8 cellular contexts compared by ENCODE assay signal in the genomic region with DNA sequence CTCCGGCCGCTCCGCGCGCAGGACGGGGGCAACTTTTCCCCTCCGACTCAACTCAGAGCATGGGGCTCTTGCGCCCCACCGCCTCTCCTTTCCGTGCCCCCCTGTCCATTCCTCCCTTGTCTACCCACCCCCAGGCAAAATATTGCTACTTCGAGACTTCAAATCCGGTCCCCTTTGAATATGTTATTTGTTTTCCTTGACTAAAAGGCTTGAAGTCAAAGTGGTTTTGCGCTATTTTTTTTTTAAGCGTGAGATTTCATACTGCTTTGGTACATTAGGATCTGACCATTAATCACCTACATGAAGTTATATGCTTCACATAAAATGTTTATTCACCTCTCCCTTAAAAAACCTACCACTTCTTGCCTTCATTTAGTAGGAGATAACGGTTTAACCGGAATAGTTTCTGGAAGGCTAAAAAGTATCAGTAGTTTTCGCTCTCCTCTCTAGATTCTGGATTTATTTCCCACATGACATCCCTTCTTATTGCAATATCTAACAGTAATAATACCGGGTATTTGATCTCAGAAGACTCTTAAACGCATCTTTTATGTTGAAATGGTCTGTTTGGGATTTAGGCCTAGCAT. TPM values are rescaled to one million over a fixed set of nuclear protein-coding genes. Genes with fewer than 3 reads are reported as not detected.
DNase-seq lines count a peak whose midpoint lies in the region; ATAC-seq and TF ChIP-seq lines count a peak whose summit lies in the region.

No MANE protein-coding gene starts in this region.

- H3K4me3 ChIP-seq in BLaER1 (peak overlapping the region; percentile 52), endocrine pancreas (ENCODE audit: control insufficient read depth, insufficient read depth, low read length) (peak overlapping the region; percentile 82)

- DNase-seq in NCI-H69 (lab: John Stamatoyannopoulos, UW) (peak; percentile 59), nephron progenitor cell (no peak), omental fat pad (ENCODE audit: low spot score) (no peak), 8988T (no peak)
- DNase-seq in activated effector memory CD4-positive, alpha-beta T cell treated with Interleukin-2 at 50 U/mL for 16 hours, result no peak

- H3K9ac ChIP-seq in BLaER1, result no peak overlapping the region
- peak overlapping the region; percentile 73 for H3K9ac ChIP-seq in endocrine pancreas (ENCODE audit: control insufficient read depth, insufficient read depth, low read length)

- H3K9me3 ChIP-seq in BLaER1, result no peaks in the 10 kb centered on the region
- H3K9me3 ChIP-seq in endocrine pancreas (ENCODE audit: control insufficient read depth, low read length), result no peaks in the 10 kb centered on the region

- H3K27ac ChIP-seq in BLaER1, result no peak overlapping the region

- ATAC-seq in omental fat pad (ENCODE audit: low FRiP score) (no peak), HG03457 (IDR thresholded peaks at IDR 0.05; ENCODE audit: unreplicated experiment) (no peak)

- peaks cover 94% of the 10 kb centered on the region for H3K27me3 Mint-ChIP-seq in nephron progenitor cell (ENCODE audit: low read depth, poor library complexity)

- no peak overlapping the region for H3K27ac Mint-ChIP-seq in nephron progenitor cell

- H3K4me3 Mint-ChIP-seq in nephron progenitor cell, result peak overlapping the region; percentile 87

- H4K20me1 ChIP-seq in BLaER1, result peaks cover 58% of the 10 kb centered on the region

- H3K36me3 ChIP-seq in BLaER1, result no peaks in the 10 kb centered on the region
- no peaks in the 10 kb centered on the region for H3K36me3 ChIP-seq in endocrine pancreas (ENCODE audit: control insufficient read depth, insufficient read depth, low read length)

- H3K9me3 Mint-ChIP-seq in nephron progenitor cell, result no peaks in the 10 kb centered on the region

- H3K4me2 ChIP-seq in BLaER1, result peak overlapping the region; percentile 67

- peaks cover 88% of the 10 kb centered on the region for H3K27me3 ChIP-seq in BLaER1
- no peaks in the 10 kb centered on the region for H3K27me3 ChIP-seq in endocrine pancreas (ENCODE audit: control insufficient read depth, insufficient read depth, low read length)

- TF ChIP-seq CTCF in nephron progenitor cell (IDR thresholded peaks at IDR 0.05) (no peak), omental fat pad (IDR thresholded peaks at IDR 0.05) (no peak)

- H3K36me3 Mint-ChIP-seq in nephron progenitor cell (ENCODE audit: low read depth), result no peaks in the 10 kb centered on the region

- H3K4me1 Mint-ChIP-seq in nephron progenitor cell, result peaks cover 34% of the 10 kb centered on the region

- H3K4me1 ChIP-seq in BLaER1 (peaks cover 14% of the 10 kb centered on the region), endocrine pancreas (ENCODE audit: control insufficient read depth, insufficient read depth, low read length) (peaks cover 27% of the 10 kb centered on the region)

RNA-seq across cellular contexts. Expression of gene NFIA, which starts 1.5 kb away (rescaled TPM):
- total RNA-seq in omental fat pad, result 100 to 1,000 TPM in 1 of 4 donors, 10 to 100 TPM in 3; 61.1 to 159 (median 77.5) TPM
